ENCODE assay signal across 21 cellular contexts in genomic region chr18:21146016-21146415, GRCh38.
"Had no signal": no experiment of that assay in that cellular context is flagged by ENCODE, and none has a peak within 500 bp of the region (broad histone marks: within the 10 kb centered on the region; RNA-seq: fewer than 3 reads in every experiment).

No MANE protein-coding gene starts in this region.

- H3K9me3 Mint-ChIP-seq: activated B cell treated with CpG ODN at 0.5 μM for 24 hours; activated naive CD8-positive, alpha-beta T cell treated with anti-CD3 and anti-CD28 coated beads for 36 hours; activated T-cell treated with anti-CD3 and anti-CD28 coated beads, Interleukin-2, amount 50 U/mL, for 24 hours; activated T-helper 17 cell treated with anti-CD3 and anti-CD28 coated beads, Interleukin-2, amount 50 U/mL, for 72 hours had no signal

- H3K36me3 Mint-ChIP-seq: activated naive CD8-positive, alpha-beta T cell treated with anti-CD3 and anti-CD28 coated beads for 36 hours; natural killer cell had no signal

- H3K4me1 Mint-ChIP-seq: activated B cell treated with CpG ODN at 0.5 μM for 24 hours; activated CD4-positive, alpha-beta T cell treated with anti-CD3 and anti-CD28 coated beads for 36 hours; activated naive CD8-positive, alpha-beta T cell treated with anti-CD3 and anti-CD28 coated beads for 36 hours; activated T-helper 17 cell treated with anti-CD3 and anti-CD28 coated beads, Interleukin-2, amount 50 U/mL, for 72 hours; natural killer cell had no signal

- H3K4me3 ChIP-seq: gastrocnemius medialis, prostate gland had no signal

- H3K4me3 Mint-ChIP-seq: activated B cell treated with CpG ODN at 0.5 μM for 24 hours; activated CD4-positive, alpha-beta T cell treated with anti-CD3 and anti-CD28 coated beads for 36 hours; activated naive CD8-positive, alpha-beta T cell treated with anti-CD3 and anti-CD28 coated beads for 36 hours; activated T-cell treated with anti-CD3 and anti-CD28 coated beads, Interleukin-2, amount 50 U/mL, for 24 hours; activated T-helper 17 cell treated with anti-CD3 and anti-CD28 coated beads, Interleukin-2, amount 50 U/mL, for 72 hours; natural killer cell had no signal

- H3K27ac ChIP-seq: gastrocnemius medialis, prostate gland had no signal

- H3K36me3 ChIP-seq: gastrocnemius medialis, prostate gland had no signal

- H3K27me3 ChIP-seq: gastrocnemius medialis had no signal

- DNase-seq: activated B cell treated with CpG ODN at 0.5 μM for 24 hours; activated CD4-positive, alpha-beta T cell treated with anti-CD3 and anti-CD28 coated beads for 36 hours; activated CD4-positive, alpha-beta T cell treated with anti-CD3 and anti-CD28 coated beads, Interleukin-2, amount 50 U/mL, for 4 hours; activated CD8-positive, alpha-beta memory T cell treated with anti-CD3 and anti-CD28 coated beads for 24 hours; activated CD8-positive, alpha-beta memory T cell treated with anti-CD3 and anti-CD28 coated beads, Interleukin-2, amount 50 U/mL, for 4 hours; activated naive CD4-positive, alpha-beta T cell; activated naive CD8-positive, alpha-beta T cell treated with anti-CD3 and anti-CD28 coated beads for 36 hours; activated T-cell treated with anti-CD3 and anti-CD28 coated beads, Interleukin-2, amount 50 U/mL, for 24 hours; amygdala; cerebellar nuclear complex; erythroblast; gastrocnemius medialis; hippocampal formation; left ventricle myocardium superior; midbrain; natural killer cell; stimulated activated CD4-positive, alpha-beta T cell treated with anti-CD3 and anti-CD28 coated beads, Interleukin-4, amount 100 ng/mL, for 24 hours; stimulated activated naive CD8-positive, alpha-beta T cell treated with anti-CD3 and anti-CD28 coated beads, Interleukin-15, Interleukin-2, amounts not matched to agents 100 U/mL and 50 U/mL, for 24 hours; T-helper 9 cell had no signal

- H3K27me3 Mint-ChIP-seq: activated B cell treated with CpG ODN at 0.5 μM for 24 hours; activated T-helper 17 cell treated with anti-CD3 and anti-CD28 coated beads, Interleukin-2, amount 50 U/mL, for 72 hours had no signal

- ATAC-seq: activated CD4-positive, alpha-beta T cell treated with anti-CD3 and anti-CD28 coated beads for 36 hours; activated T-helper 17 cell treated with anti-CD3 and anti-CD28 coated beads, Interleukin-2, amount 50 U/mL, for 72 hours; gastrocnemius medialis; left ventricle myocardium superior; natural killer cell; stimulated activated naive CD8-positive, alpha-beta T cell treated with anti-CD3 and anti-CD28 coated beads, Interleukin-15, Interleukin-2, amounts not matched to agents 100 U/mL and 50 U/mL, for 24 hours had no signal

- H3K27ac Mint-ChIP-seq: activated B cell treated with CpG ODN at 0.5 μM for 24 hours; activated CD4-positive, alpha-beta T cell treated with anti-CD3 and anti-CD28 coated beads for 36 hours; activated naive CD8-positive, alpha-beta T cell treated with anti-CD3 and anti-CD28 coated beads for 36 hours; activated T-cell treated with anti-CD3 and anti-CD28 coated beads, Interleukin-2, amount 50 U/mL, for 24 hours; activated T-helper 17 cell treated with anti-CD3 and anti-CD28 coated beads, Interleukin-2, amount 50 U/mL, for 72 hours; natural killer cell had no signal

- H3K4me1 ChIP-seq: gastrocnemius medialis, prostate gland had no signal

- H3K9me3 ChIP-seq: gastrocnemius medialis, prostate gland had no signal
